1 cellular context compared by ENCODE assay signal in genomic region chr22:41994506-41994905, GRCh38.
A peak's percentile ranks its signal among the peaks of the same experiment; 100 is the strongest.
TF ChIP-seq lines count a peak whose summit lies in the region.

No MANE protein-coding gene starts in this region.

TF ChIP-seq in HepG2, 621 proteins besides CTCF, POLR2A, EP300 and RAD21:
- TF ChIP-seq CREB1 (IDR thresholded peaks at IDR 0.05) = peak; percentile 48; the same call in 1 of the 2 replicates
- no peak for TF ChIP-seq CREB1 (CRISPR knock-in tag; IDR thresholded peaks at IDR 0.05)
- TF ChIP-seq ZNF891 (CRISPR knock-in tag; IDR thresholded peaks at IDR 0.05) = no peak
